Comparison of ENCODE assay signal across 1 cellular context in the genomic region with DNA sequence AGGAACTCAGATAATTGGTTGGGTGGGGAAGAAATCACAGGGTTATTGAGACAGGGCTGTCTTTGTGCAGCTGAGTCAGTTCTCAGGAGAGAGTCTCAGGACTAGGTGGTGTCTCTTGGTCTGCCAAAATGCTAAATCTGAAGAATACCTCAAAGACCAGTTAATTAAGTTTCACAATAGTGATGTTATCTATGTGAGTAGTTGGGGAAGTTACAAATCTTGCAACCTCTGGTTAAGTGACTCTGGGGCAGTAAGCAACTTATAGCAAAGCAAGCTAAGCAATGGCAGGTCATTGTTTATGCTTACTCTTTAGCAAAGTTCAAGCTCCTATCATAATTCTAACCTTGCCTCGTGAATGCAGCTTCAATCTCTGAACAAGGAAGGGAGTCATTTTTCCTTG.
A peak's percentile ranks its signal among the peaks of the same experiment; 100 is the strongest.
TF ChIP-seq lines count a peak whose summit lies in the region.

No MANE protein-coding gene starts in this region.

TF ChIP-seq in GM12878, 131 proteins besides CTCF, POLR2A, EP300 and RAD21:
- TF ChIP-seq ATF7 (IDR thresholded peaks at IDR 0.05; ENCODE audit: low read depth) (no peak), MTA2 (IDR thresholded peaks at IDR 0.05; ENCODE audit: low read depth) (peak; percentile 23; the same call in 1 of the 2 replicates), RAD51 (IDR thresholded peaks at IDR 0.05) (no peak), WRNIP1 (IDR thresholded peaks at IDR 0.05; ENCODE audit: borderline replicate concordance, low read depth, low read length) (no peak), RBBP5 (conservative IDR thresholded peaks at IDR 0.05) (no peak)
